Comparison of ENCODE assay signal across 9 cellular contexts in the genomic region with DNA sequence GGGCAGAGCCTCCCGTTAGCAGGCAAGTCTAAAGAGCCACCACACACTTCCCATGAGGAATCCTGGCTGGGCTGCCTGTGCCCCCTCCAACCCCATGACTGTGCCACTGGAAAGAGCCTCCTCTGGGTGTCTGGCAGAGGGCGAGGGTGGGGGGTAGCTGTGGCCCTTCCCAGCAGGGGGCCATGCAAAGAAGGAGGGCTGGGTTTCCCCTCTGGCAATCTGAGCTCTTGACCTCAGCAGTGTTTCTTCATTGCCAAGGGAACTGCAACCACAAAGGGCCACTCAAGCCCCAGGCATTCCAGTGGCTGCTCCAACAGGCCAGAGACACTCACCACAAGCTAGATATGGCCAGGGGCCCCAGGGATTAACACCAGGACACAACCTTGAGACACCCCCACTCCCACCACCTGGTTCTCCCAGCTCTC. TPM values are rescaled to one million over a fixed set of nuclear protein-coding genes. Genes with fewer than 3 reads are reported as not detected.
DNase-seq lines count a peak whose midpoint lies in the region; ATAC-seq and TF ChIP-seq lines count a peak whose summit lies in the region.
"Had no signal": no experiment of that assay in that cellular context is flagged by ENCODE, and none has a peak within 500 bp of the region (broad histone marks: within the 10 kb centered on the region; RNA-seq: fewer than 3 reads in every experiment).

No MANE protein-coding gene starts in this region.

- POLR2A ChIA-PET in AG04450 (lab: Yijun Ruan, JAX) = interaction anchor here (0.6 to 1.5 kb wide), 2 partner anchors 19 to 32 kb away, joined by 3 read pairs; no protein-coding TSS in a partner anchor
- POLR2A ChIA-PET in HCT116 (lab: Charles Lee) = no interaction called here

- intact Hi-C loops in HCT116 (cut with micrococcal nuclease) = no loop called here
- intact Hi-C loops in adrenal gland (cut with DNase I) = no loop called here

- TF ChIP-seq CTCF in AG04450 (IDR thresholded peaks at IDR 0.05; ENCODE audit: low read depth, low read length) (no peak), HCT116 (IDR thresholded peaks at IDR 0.05 in 2 of 3, conservative IDR thresholded peaks at IDR 0.05 in 1 of 3; ENCODE audit: borderline replicate concordance in 1 of 3, insufficient read depth in 1 of 3, low read depth in 2 of 3, low read length in 2 of 3) (no peak), adrenal gland (IDR thresholded peaks at IDR 0.05) (no peak)

- peaks cover 31% of the 10 kb centered on the region for H3K27me3 Mint-ChIP-seq in activated T-cell treated with anti-CD3 and anti-CD28 coated beads, Interleukin-2, amount 50 U/mL, for 4 hours (ENCODE audit: low read depth)

- TF ChIP-seq POLR2A in HCT116 (IDR thresholded peaks at IDR 0.05; ENCODE audit: borderline replicate concordance, extremely low read depth, insufficient read depth, insufficient read length) (no peak), adrenal gland (IDR thresholded peaks at IDR 0.05) (no peak)

- TF ChIP-seq RAD21 in HCT116 (IDR thresholded peaks at IDR 0.05; ENCODE audit: low read depth) = no peak

- peaks cover 0 to 2% of the 10 kb centered on the region in 2 experiments; a peak in 1 of 4 replicates for H3K36me3 ChIP-seq in HCT116 (ENCODE audit: control insufficient read depth in 1 of 2, insufficient read depth in 2 of 2, low read length in 2 of 2)
- H3K36me3 ChIP-seq in adrenal gland (replicated peaks in 1 of 2) = no peaks in the 10 kb centered on the region

- WGBS in adrenal gland, 4 donors = 57 to 83% (median 79%) methylated on average over 1 to 2 of the region's 2 CpGs

- RAD21 ChIA-PET in HCT116 (lab: Charles Lee; ENCODE audit: low non-redundant PET in 1 of 2, low total read pairs in 2 of 2, uncharacterized antibody in 2 of 2, unreplicated experiment in 2 of 2) = no interaction called here

- no peak overlapping the region for H2AFZ ChIP-seq in HCT116 (ENCODE audit: low read depth, low read length, poor library complexity, severe bottlenecking)

- H3K4me3 Mint-ChIP-seq in activated T-cell treated with anti-CD3 and anti-CD28 coated beads, Interleukin-2, amount 50 U/mL, for 4 hours = no peak overlapping the region

- H3K4me3 ChIP-seq in AG04450 (ENCODE audit: low read depth, low read length) (no peak overlapping the region), HCT116 (replicated peaks in 1 of 2; ENCODE audit: low read depth in 1 of 2, low read length in 2 of 2) (no peak overlapping the region), adrenal gland (no peak overlapping the region)

- H3K36me3 Mint-ChIP-seq in activated T-cell treated with anti-CD3 and anti-CD28 coated beads, Interleukin-2, amount 50 U/mL, for 4 hours (ENCODE audit: insufficient read depth) = peaks cover 8% of the 10 kb centered on the region

- CTCF ChIA-PET in AG04450 (lab: Charles Lee) (interaction anchor here (0.6 to 4.2 kb wide), 5 partner anchors 9 to 227 kb away, joined by 3 to 77 read pairs (median 4); partner anchors contain the start of gene CDH16), HCT116 (lab: Charles Lee) (interaction anchor here (1.1 to 2.8 kb wide), 2 partner anchors 17 to 32 kb away, joined by 4 to 32 read pairs; no protein-coding TSS in a partner anchor)

- H3K9me3 ChIP-seq in AG04450 (ENCODE audit: control insufficient read depth, insufficient read depth, low read length) = peaks cover 2% of the 10 kb centered on the region; the same call in 1 of the 2 replicates
- no peaks in the 10 kb centered on the region for H3K9me3 ChIP-seq in HCT116 (ENCODE audit: control insufficient read depth in 1 of 2, insufficient read depth in 1 of 2, low read depth in 1 of 2, low read length in 2 of 2)
- no peaks in the 10 kb centered on the region for H3K9me3 ChIP-seq in adrenal gland (replicated peaks in 1 of 3)

- H3K27ac ChIP-seq in AG04450 (ENCODE audit: low read depth, low read length) = peak overlapping the region; percentile 21
- H3K27ac ChIP-seq in HCT116 (ENCODE audit: low read depth, low read length) = peak overlapping the region; percentile 22; the same call in 1 of the 2 replicates
- peak overlapping the region in 4 of 5 donors; percentile 46 to 72 (median 70) for H3K27ac ChIP-seq in adrenal gland

- DNase-seq in AG04450 (ENCODE audit: low read depth, low spot score) (no peak), HCT116 (ENCODE audit: low read depth, low spot score) (no peak), adrenal gland (no peak), islet precursor cell (peak; percentile 88), NCI-H187 treated with DMSO at 0.1 percent for 48 hours (lab: John Stamatoyannopoulos, UW) (no peak), GM19240 (ENCODE audit: insufficient read length, low spot score) (no peak)
- DNase-seq in activated CD8-positive, alpha-beta memory T cell treated with anti-CD3 and anti-CD28 coated beads for 24 hours = no peak
- DNase-seq in activated T-cell treated with anti-CD3 and anti-CD28 coated beads, Interleukin-2, amount 50 U/mL, for 4 hours = no peak
- DNase-seq: GDM1 had no signal

- BruUV-seq in HCT116 (replicated peaks; lab: Mats Ljungman, UMichigan) = no TSS peak

- H3K4me1 ChIP-seq in HCT116 (ENCODE audit: control insufficient read depth in 1 of 2, insufficient read depth in 2 of 2, low read length in 2 of 2) = peaks cover 21 to 50% of the 10 kb centered on the region in 2 experiments
- H3K4me1 ChIP-seq in adrenal gland (replicated peaks in 1 of 2) = peaks cover 28 to 34% of the 10 kb centered on the region in 2 donors

- ATAC-seq in HCT116 = peak; percentile 30
- ATAC-seq in activated T-cell treated with anti-CD3 and anti-CD28 coated beads, Interleukin-2, amount 50 U/mL, for 4 hours = no peak

- peaks cover under 1% of the 10 kb centered on the region; the same call in 1 of the 2 replicates for H3K79me2 ChIP-seq in HCT116 (ENCODE audit: insufficient read depth, low read length)

- no peaks in the 10 kb centered on the region for H3K9me3 Mint-ChIP-seq in activated T-cell treated with anti-CD3 and anti-CD28 coated beads, Interleukin-2, amount 50 U/mL, for 4 hours

- no peaks in the 10 kb centered on the region for H4K20me1 ChIP-seq in HCT116 (ENCODE audit: insufficient read depth)

- no peak overlapping the region for H3K9ac ChIP-seq in HCT116 (ENCODE audit: low read length)

- H3K27me3 ChIP-seq in AG04450 (ENCODE audit: control insufficient read depth, insufficient read depth, low read length) = peaks cover 10% of the 10 kb centered on the region
- H3K27me3 ChIP-seq in HCT116 (ENCODE audit: insufficient read depth, low read length) = no peaks in the 10 kb centered on the region
- no peaks in the 10 kb centered on the region for H3K27me3 ChIP-seq in adrenal gland

- peaks cover 10% of the 10 kb centered on the region for H3K4me1 Mint-ChIP-seq in activated T-cell treated with anti-CD3 and anti-CD28 coated beads, Interleukin-2, amount 50 U/mL, for 4 hours (ENCODE audit: low read depth)

- H3K4me2 ChIP-seq in HCT116 (ENCODE audit: low read length) = peak overlapping the region; percentile 45

- H3K9me2 ChIP-seq in HCT116 (ENCODE audit: insufficient read depth) = no peaks in the 10 kb centered on the region

TF ChIP-seq in HCT116, 20 proteins besides CTCF, POLR2A, EP300 and RAD21 (continues in another document):
- TF ChIP-seq CEBPB (IDR thresholded peaks at IDR 0.05; ENCODE audit: low read depth) (no peak), EZH2phosphoT487 (IDR thresholded peaks at IDR 0.05; ENCODE audit: borderline replicate concordance) (no peak), TCF7L2 (IDR thresholded peaks at IDR 0.05; ENCODE audit: borderline replicate concordance, extremely low read depth, insufficient read depth, insufficient read length) (no peak), ZFX (IDR thresholded peaks at IDR 0.05) (no peak)
- TF ChIP-seq, protein P1, sequence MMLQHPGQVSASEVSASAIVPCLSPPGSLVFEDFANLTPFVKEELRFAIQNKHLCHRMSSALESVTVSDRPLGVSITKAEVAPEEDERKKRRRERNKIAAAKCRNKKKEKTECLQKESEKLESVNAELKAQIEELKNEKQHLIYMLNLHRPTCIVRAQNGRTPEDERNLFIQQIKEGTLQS (IDR thresholded peaks at IDR 0.05) = no peak

RNA-seq across cellular contexts. Expression of gene RRAD, which starts 1.7 kb away (rescaled TPM):
- 1.9 and 2.7 TPM in 2 replicates for polyA plus RNA-seq in AG04450 (2011; rRNA removed)
- 0.65 and 1.1 TPM in 2 replicates for polyA minus RNA-seq in AG04450 (2011; rRNA and poly(A)+ RNA removed)
- total RNA-seq in HCT116 (2021; ENCODE audit: unreplicated experiment) = 2.2 TPM
- 2.1 and 2.4 TPM in 2 replicates for polyA plus RNA-seq in HCT116 (2012)
- total RNA-seq in adrenal gland = 10 to 100 TPM in 5 of 8 donors, 1 to 10 TPM in 3; 6.3 to 46.1 (median 18.0) TPM
- 10 to 100 TPM in 2 of 3 donors, under 1 TPM in 1; 0.66 to 52.5 (median 15.6) TPM for polyA plus RNA-seq in adrenal gland
- total RNA-seq in activated T-cell treated with anti-CD3 and anti-CD28 coated beads, Interleukin-2, amount 50 U/mL, for 4 hours = under 1 TPM; 0.15 to 0.50 (median 0.38) TPM

RNA-seq across cellular contexts. Expression of gene CIAO2B, which starts 7.2 kb away (rescaled TPM):
- polyA plus RNA-seq in AG04450 (2011; rRNA removed) = 131 and 166 TPM in 2 replicates
- polyA minus RNA-seq in AG04450 (2011; rRNA and poly(A)+ RNA removed) = 118 and 145 TPM in 2 replicates
- 113 TPM for total RNA-seq in HCT116 (2021; ENCODE audit: unreplicated experiment)
- 330 and 345 TPM in 2 replicates for polyA plus RNA-seq in HCT116 (2012)
- 100 to 1,000 TPM in 2 of 8 donors, 10 to 100 TPM in 6; 80.7 to 177 (median 92.2) TPM for total RNA-seq in adrenal gland
- polyA plus RNA-seq in adrenal gland = 100 to 1,000 TPM; 137 to 258 (median 141) TPM
- 100 to 1,000 TPM; 201 to 220 (median 212) TPM for total RNA-seq in activated T-cell treated with anti-CD3 and anti-CD28 coated beads, Interleukin-2, amount 50 U/mL, for 4 hours

RNA-seq across cellular contexts. Expression of gene CES2, which starts 8.3 kb away (rescaled TPM):
- polyA plus RNA-seq in AG04450 (2011; rRNA removed) (20.7 and 24.9 TPM in 2 replicates), adrenal gland (100 to 1,000 TPM in 1 of 3 donors, 10 to 100 TPM in 2; 28.8 to 119 (median 57.8) TPM)
- 20.5 and 27.5 TPM in 2 replicates for polyA minus RNA-seq in AG04450 (2011; rRNA and poly(A)+ RNA removed)
- total RNA-seq in HCT116 (2021; ENCODE audit: unreplicated experiment) (35.4 TPM), adrenal gland (100 to 1,000 TPM in 1 of 8 donors, 10 to 100 TPM in 7; 79.6 to 133 (median 90.5) TPM)
- polyA plus RNA-seq in HCT116 (2012) = 17.9 and 19.7 TPM in 2 replicates
- 10 to 100 TPM; 22.6 to 25.3 (median 24.3) TPM for total RNA-seq in activated T-cell treated with anti-CD3 and anti-CD28 coated beads, Interleukin-2, amount 50 U/mL, for 4 hours

RNA-seq across cellular contexts. Expression of gene CDH16, which starts 8.3 kb away (rescaled TPM):
- polyA plus RNA-seq in AG04450 (2011; rRNA removed) (not detected in 2 replicates), adrenal gland (not detected)
- not detected in 2 replicates for polyA minus RNA-seq in AG04450 (2011; rRNA and poly(A)+ RNA removed)
- total RNA-seq in HCT116 (2021; ENCODE audit: unreplicated experiment) (not detected), adrenal gland (under 1 TPM in 1 of 8 donors, not detected in 7; 0.69 TPM)
- polyA plus RNA-seq in HCT116 (2012) = not detected in 2 replicates
- not detected for total RNA-seq in activated T-cell treated with anti-CD3 and anti-CD28 coated beads, Interleukin-2, amount 50 U/mL, for 4 hours

RNA-seq across cellular contexts. Expression of gene CES3, which starts 34.0 kb away (rescaled TPM):
- 0.06 and 0.12 TPM in 2 replicates for polyA plus RNA-seq in AG04450 (2011; rRNA removed)
- 0.05 TPM in 1 of 2 replicates, not detected in the other for polyA minus RNA-seq in AG04450 (2011; rRNA and poly(A)+ RNA removed)
- total RNA-seq in HCT116 (2021; ENCODE audit: unreplicated experiment) = 10.8 TPM
- 4.9 and 5.8 TPM in 2 replicates for polyA plus RNA-seq in HCT116 (2012)
- 1 to 10 TPM in 4 of 8 donors, under 1 TPM in 3, not detected in 1; 0.23 to 1.7 (median 1.3) TPM for total RNA-seq in adrenal gland
- polyA plus RNA-seq in adrenal gland = under 1 TPM; 0.22 to 0.67 (median 0.48) TPM
- under 1 TPM in 2 of 3 donors, not detected in 1; 0.10 to 0.30 TPM for total RNA-seq in activated T-cell treated with anti-CD3 and anti-CD28 coated beads, Interleukin-2, amount 50 U/mL, for 4 hours
